ENCODE assay signal across 1 cellular context in genomic region chrX:131201986-131202385, GRCh38.
A peak's percentile ranks its signal among the peaks of the same experiment; 100 is the strongest.
TF ChIP-seq lines count a peak whose summit lies in the region.

No MANE protein-coding gene starts in this region.

TF ChIP-seq in HepG2, 621 proteins besides CTCF, POLR2A, EP300 and RAD21 (continued from another document and continues in another):
- TF ChIP-seq PAXIP1 (CRISPR knock-in tag; conservative IDR thresholded peaks at IDR 0.05) (peak; percentile 31; the same call in 1 of the 2 replicates), HMGXB3 (CRISPR knock-in tag; IDR thresholded peaks at IDR 0.05; ENCODE audit: borderline replicate concordance) (no peak), HIVEP1 (CRISPR knock-in tag; IDR thresholded peaks at IDR 0.05) (no peak), ZNF124 (CRISPR knock-in tag; IDR thresholded peaks at IDR 0.05) (no peak), ZBTB43 (CRISPR knock-in tag; conservative IDR thresholded peaks at IDR 0.05) (peak; percentile 64; the same call in 1 of the 2 replicates), DNMT1 (CRISPR knock-in tag; IDR thresholded peaks at IDR 0.05) (no peak), REPIN1 (CRISPR knock-in tag; IDR thresholded peaks at IDR 0.05; ENCODE audit: borderline replicate concordance, low read depth) (no peak), ZNF24 (IDR thresholded peaks at IDR 0.05) (no peak), CREB1 (IDR thresholded peaks at IDR 0.05) (no peak), CREB1 (CRISPR knock-in tag; IDR thresholded peaks at IDR 0.05) (no peak), HNF4A (CRISPR knock-in tag; IDR thresholded peaks at IDR 0.05) (peak; percentile 26; the same call in 1 of the 2 replicates), ATF3 (CRISPR knock-in tag; IDR thresholded peaks at IDR 0.05) (no peak), CAMTA2 (CRISPR knock-in tag; IDR thresholded peaks at IDR 0.05; ENCODE audit: borderline replicate concordance) (no peak), SRSF4 (IDR thresholded peaks at IDR 0.05; ENCODE audit: low read depth, low read length, poor library complexity, severe bottlenecking) (no peak), ZBTB39 (CRISPR knock-in tag; IDR thresholded peaks at IDR 0.05) (no peak), ZFP36L2 (CRISPR knock-in tag; IDR thresholded peaks at IDR 0.05) (no peak), RNF219 (CRISPR knock-in tag; IDR thresholded peaks at IDR 0.05) (no peak), FOXA3 (CRISPR knock-in tag; IDR thresholded peaks at IDR 0.05) (peak; percentile 62), CREM (IDR thresholded peaks at IDR 0.05) (no peak), CREM (CRISPR knock-in tag; IDR thresholded peaks at IDR 0.05) (no peak), NR2F6 (IDR thresholded peaks at IDR 0.05) (peak; percentile 63), NR2F6 (CRISPR knock-in tag; IDR thresholded peaks at IDR 0.05) (peak; percentile 81), ZBTB42 (CRISPR knock-in tag; IDR thresholded peaks at IDR 0.05) (no peak), REXO4 (CRISPR knock-in tag; IDR thresholded peaks at IDR 0.05; ENCODE audit: borderline replicate concordance) (no peak), PHF8 (CRISPR knock-in tag; IDR thresholded peaks at IDR 0.05) (no peak), ZSCAN29 (CRISPR knock-in tag; conservative IDR thresholded peaks at IDR 0.05) (no peak), PAF1 (CRISPR knock-in tag; IDR thresholded peaks at IDR 0.05) (no peak), SOX6 (IDR thresholded peaks at IDR 0.05) (no peak), SOX6 (CRISPR knock-in tag; IDR thresholded peaks at IDR 0.05) (peak; percentile 42; the same call in 1 of the 2 replicates), ZKSCAN1 (IDR thresholded peaks at IDR 0.05; ENCODE audit: low read length) (no peak), TCF7 (IDR thresholded peaks at IDR 0.05; ENCODE audit: low read depth) (0 out of 2 replicates have a peak, but pooled peaks have one; percentile 9), SOX5 (CRISPR knock-in tag; IDR thresholded peaks at IDR 0.05; ENCODE audit: borderline replicate concordance) (peak; percentile 43; the same call in 1 of the 2 replicates), AHDC1 (CRISPR knock-in tag; IDR thresholded peaks at IDR 0.05; ENCODE audit: borderline replicate concordance) (0 out of 2 replicates have a peak, but pooled peaks have one; percentile 16), SOX13 (IDR thresholded peaks at IDR 0.05) (no peak), SOX13 (CRISPR knock-in tag; conservative IDR thresholded peaks at IDR 0.05 in 1 of 2, IDR thresholded peaks at IDR 0.05 in 1 of 2) (peak in 1 of 2 experiments; percentile 60; a peak in 2 of 4 replicates), ZMYM4 (CRISPR knock-in tag; IDR thresholded peaks at IDR 0.05) (no peak)
